Comparison of ENCODE assay signal across 8 cellular contexts in genomic region chr4:151801547-151802516, GRCh38. TPM values are rescaled to one million over a fixed set of nuclear protein-coding genes. Genes with fewer than 3 reads are reported as not detected.
A peak's percentile ranks its signal among the peaks of the same experiment; 100 is the strongest.
DNase-seq lines count a peak whose midpoint lies in the region; ATAC-seq and TF ChIP-seq lines count a peak whose summit lies in the region.

No MANE protein-coding gene starts in this region.

- H3K4me3 Mint-ChIP-seq in nephron: no peak overlapping the region

- H3K27me3 Mint-ChIP-seq in nephron (ENCODE audit: low read depth): peaks cover 4% of the 10 kb centered on the region

- peaks cover 8% of the 10 kb centered on the region for H3K4me1 Mint-ChIP-seq in nephron

- H3K9me2 ChIP-seq in Loucy (replicated peaks; ENCODE audit: low read depth, low read length): no peaks in the 10 kb centered on the region

- no peaks in the 10 kb centered on the region for H4K20me1 ChIP-seq in Loucy (ENCODE audit: insufficient read depth, low read length, poor library complexity, severe bottlenecking)

- no peak overlapping the region for H2AFZ ChIP-seq in Loucy (ENCODE audit: low read length)

- intact Hi-C loops in left ventricle myocardium inferior (cut with micrococcal nuclease) (no loop called here), Right ventricle myocardium superior (cut with DNase I) (no loop called here), aorta (cut with DNase I) (no loop called here)

- H3K79me2 ChIP-seq in Loucy (ENCODE audit: insufficient read depth, low read length): no peaks in the 10 kb centered on the region

- H3K9me3 Mint-ChIP-seq in nephron: no peaks in the 10 kb centered on the region

- H3K9ac ChIP-seq in Loucy (ENCODE audit: low read depth, low read length, poor library complexity, severe bottlenecking): no peak overlapping the region

- H3K9me3 ChIP-seq in left ventricle myocardium inferior (replicated peaks) (no peaks in the 10 kb centered on the region), Loucy (ENCODE audit: insufficient read depth, low read depth, low read length) (no peaks in the 10 kb centered on the region), thoracic aorta (no peaks in the 10 kb centered on the region), aorta (ENCODE audit: control insufficient read depth, low read length) (no peaks in the 10 kb centered on the region)

- H3K4me1 ChIP-seq in left ventricle myocardium inferior (peaks cover 30% of the 10 kb centered on the region), Loucy (ENCODE audit: insufficient read depth, low read length, poor library complexity, severe bottlenecking) (no peaks in the 10 kb centered on the region), thoracic aorta (ENCODE audit: control insufficient read depth in 1 of 2, low read depth in 2 of 2) (peaks cover under 1 to 7% of the 10 kb centered on the region in 2 donors), aorta (ENCODE audit: control insufficient read depth in 1 of 2, insufficient read depth in 2 of 2, low read length in 2 of 2) (peaks cover 0 to 1% of the 10 kb centered on the region in 2 donors)

- H3K4me3 ChIP-seq in left ventricle myocardium inferior (no peak overlapping the region), Loucy (ENCODE audit: low read length, poor library complexity, severe bottlenecking) (no peak overlapping the region), coronary artery (no peak overlapping the region), thoracic aorta (no peak overlapping the region), aorta (ENCODE audit: low read length in 2 of 2) (no peak overlapping the region)

- peak; percentile 77 for TF ChIP-seq CTCF in left ventricle myocardium inferior (IDR thresholded peaks at IDR 0.05; ENCODE audit: borderline replicate concordance)
- TF ChIP-seq CTCF in Loucy (conservative IDR thresholded peaks at IDR 0.05; ENCODE audit: low read length): peak; percentile 96
- peak; percentile 47 for TF ChIP-seq CTCF in coronary artery (IDR thresholded peaks at IDR 0.05)
- peak; percentile 61 to 70 (median 62) for TF ChIP-seq CTCF in nephron (IDR thresholded peaks at IDR 0.05; ENCODE audit: unreplicated experiment in 3 of 3)
- TF ChIP-seq CTCF in thoracic aorta (IDR thresholded peaks at IDR 0.05): peak; percentile 53

- H3K27ac ChIP-seq in left ventricle myocardium inferior (replicated peaks): peak overlapping the region; percentile 82
- no peak overlapping the region for H3K27ac ChIP-seq in coronary artery
- H3K27ac ChIP-seq in thoracic aorta: no peak overlapping the region
- no peak overlapping the region for H3K27ac ChIP-seq in aorta (ENCODE audit: low read depth in 1 of 2, low read length in 2 of 2)

- H3K4me2 ChIP-seq in Loucy (ENCODE audit: low read depth, low read length, poor library complexity, severe bottlenecking): no peak overlapping the region

- 52 to 54% methylated on average over 15 of the region's 15 CpGs for WGBS in aorta, 2 donors

- H3F3A ChIP-seq in Loucy (ENCODE audit: low read depth): no peaks in the 10 kb centered on the region

- H3K36me3 ChIP-seq in left ventricle myocardium inferior: no peaks in the 10 kb centered on the region
- no peaks in the 10 kb centered on the region for H3K36me3 ChIP-seq in Loucy (ENCODE audit: insufficient read depth, low read length)
- no peaks in the 10 kb centered on the region for H3K36me3 ChIP-seq in thoracic aorta
- H3K36me3 ChIP-seq in aorta (ENCODE audit: control insufficient read depth in 1 of 2, insufficient read depth in 2 of 2, low read length in 1 of 2): no peaks in the 10 kb centered on the region

- ATAC-seq in Right ventricle myocardium superior (ENCODE audit: poor library complexity) (no peak), thoracic aorta (ENCODE audit: insufficient number of reproducible peaks, low FRiP score, low read depth) (no peak), aorta (ENCODE audit: low FRiP score) (no peak)

- no peaks in the 10 kb centered on the region for H3K36me3 Mint-ChIP-seq in nephron (ENCODE audit: low read depth)

- H3K27me3 ChIP-seq in left ventricle myocardium inferior (ENCODE audit: low read depth) (no peaks in the 10 kb centered on the region), Loucy (ENCODE audit: insufficient read depth, low read length, poor library complexity, severe bottlenecking) (no peaks in the 10 kb centered on the region), thoracic aorta (replicated peaks; ENCODE audit: insufficient read depth) (no peaks in the 10 kb centered on the region), aorta (ENCODE audit: control insufficient read depth in 1 of 2, insufficient read depth in 2 of 2, low read length in 1 of 2) (no peaks in the 10 kb centered on the region)

- DNase-seq in left ventricle myocardium inferior (no peak), Right ventricle myocardium superior (no peak), coronary artery (ENCODE audit: low spot score) (no peak), thoracic aorta (ENCODE audit: low spot score) (no peak), aorta (no peak)
- DNase-seq in activated CD4-positive, alpha-beta T cell treated with anti-CD3 and anti-CD28 coated beads for 24 hours (ENCODE audit: low read depth in 2 of 2): peak; percentile 50 to 52

- H3K27ac Mint-ChIP-seq in nephron: no peak overlapping the region

RNA-seq across cellular contexts. Expression of gene GATB, which starts 41.0 kb away (rescaled TPM):
- 102 TPM for total RNA-seq in left ventricle myocardium inferior
- total RNA-seq in Right ventricle myocardium superior: 147 TPM
- total RNA-seq in thoracic aorta: 10 to 100 TPM in 1 of 2 donors, 1 to 10 TPM in 1; 7.7 to 27.2 TPM
- total RNA-seq in aorta: 1 to 10 TPM; 5.2 to 9.1 TPM
- polyA plus RNA-seq in aorta: 10 to 100 TPM in 1 of 2 donors, 1 to 10 TPM in 1; 7.4 to 13.0 TPM

Comparison
In these comparisons a context has a peak if more than half of its experiments do, and no peak if none do; other contexts are left out.
1. DNase-seq: peak in activated CD4-positive, alpha-beta T cell treated with anti-CD3 and anti-CD28 coated beads for 24 hours (2 of 2); none in left ventricle myocardium inferior (single experiment), Right ventricle myocardium superior (single experiment), coronary artery (single experiment), thoracic aorta (single experiment) and aorta (0 of 2).
2. Peak in every context shown above with its lines, with median percentiles within 50 percentile points of each other: CTCF ChIP-seq.